1 cellular context compared by ENCODE assay signal in genomic region chr11:125568970-125569912, GRCh38.
TF ChIP-seq lines count a peak whose summit lies in the region.

TSS of gene EI24 (plus strand) at chr11:125569477. CDS start at chr11:125572528, 3,051 bp downstream.

TF ChIP-seq in HepG2, 621 proteins besides CTCF, POLR2A, EP300 and RAD21 (continued from another document and continues in another):
- no peak for TF ChIP-seq PRDM10 (CRISPR knock-in tag; IDR thresholded peaks at IDR 0.05; ENCODE audit: low read depth)
- no peak for TF ChIP-seq ZBTB43 (CRISPR knock-in tag; conservative IDR thresholded peaks at IDR 0.05)
- TF ChIP-seq ZNF160 (CRISPR knock-in tag; IDR thresholded peaks at IDR 0.05): 0 out of 2 replicates have a peak, but pooled peaks have one; percentile 7
- no peak for TF ChIP-seq TIGD3 (CRISPR knock-in tag; IDR thresholded peaks at IDR 0.05; ENCODE audit: borderline replicate concordance)
- no peak for TF ChIP-seq ZNF432 (CRISPR knock-in tag; IDR thresholded peaks at IDR 0.05; ENCODE audit: borderline replicate concordance)
- no peak for TF ChIP-seq GATAD2A (CRISPR knock-in tag; IDR thresholded peaks at IDR 0.05)
- no peak for TF ChIP-seq DDIT3 (CRISPR knock-in tag; IDR thresholded peaks at IDR 0.05)
- no peak for TF ChIP-seq SKI (IDR thresholded peaks at IDR 0.05; ENCODE audit: partially characterized antibody)
- no peak for TF ChIP-seq ZNF335 (CRISPR knock-in tag; IDR thresholded peaks at IDR 0.05)
- 0 out of 2 replicates have a peak, but pooled peaks have one; percentile 43 for TF ChIP-seq ZNF572 (CRISPR knock-in tag; IDR thresholded peaks at IDR 0.05)
- no peak for TF ChIP-seq ZNF207 (IDR thresholded peaks at IDR 0.05; ENCODE audit: borderline replicate concordance)
- no peak for TF ChIP-seq ZIK1 (CRISPR knock-in tag; IDR thresholded peaks at IDR 0.05; ENCODE audit: borderline replicate concordance, low read depth)
- peak; percentile 79 for TF ChIP-seq TOPORS (CRISPR knock-in tag; IDR thresholded peaks at IDR 0.05)
- peak; percentile 33; the same call in 1 of the 2 replicates for TF ChIP-seq PITX1 (CRISPR knock-in tag; IDR thresholded peaks at IDR 0.05)
- TF ChIP-seq ZNF350 (CRISPR knock-in tag; IDR thresholded peaks at IDR 0.05; ENCODE audit: borderline replicate concordance, low read depth): no peak
- TF ChIP-seq ZNF333 (CRISPR knock-in tag; IDR thresholded peaks at IDR 0.05; ENCODE audit: borderline replicate concordance): peak; percentile 44; the same call in 1 of the 2 replicates
- TF ChIP-seq, protein P1, sequence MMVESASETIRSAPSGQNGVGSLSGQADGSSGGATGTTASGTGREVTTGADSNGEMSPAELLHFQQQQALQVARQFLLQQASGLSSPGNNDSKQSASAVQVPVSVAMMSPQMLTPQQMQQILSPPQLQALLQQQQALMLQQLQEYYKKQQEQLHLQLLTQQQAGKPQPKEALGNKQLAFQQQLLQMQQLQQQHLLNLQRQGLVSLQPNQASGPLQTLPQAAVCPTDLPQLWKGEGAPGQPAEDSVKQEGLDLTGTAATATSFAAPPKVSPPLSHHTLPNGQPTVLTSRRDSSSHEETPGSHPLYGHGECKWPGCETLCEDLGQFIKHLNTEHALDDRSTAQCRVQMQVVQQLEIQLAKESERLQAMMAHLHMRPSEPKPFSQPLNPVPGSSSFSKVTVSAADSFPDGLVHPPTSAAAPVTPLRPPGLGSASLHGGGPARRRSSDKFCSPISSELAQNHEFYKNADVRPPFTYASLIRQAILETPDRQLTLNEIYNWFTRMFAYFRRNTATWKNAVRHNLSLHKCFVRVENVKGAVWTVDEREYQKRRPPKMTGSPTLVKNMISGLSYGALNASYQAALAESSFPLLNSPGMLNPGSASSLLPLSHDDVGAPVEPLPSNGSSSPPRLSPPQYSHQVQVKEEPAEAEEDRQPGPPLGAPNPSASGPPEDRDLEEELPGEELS (CRISPR knock-in tag; IDR thresholded peaks at IDR 0.05): peak; percentile 22; the same call in 1 of the 2 replicates
- TF ChIP-seq, protein P2, sequence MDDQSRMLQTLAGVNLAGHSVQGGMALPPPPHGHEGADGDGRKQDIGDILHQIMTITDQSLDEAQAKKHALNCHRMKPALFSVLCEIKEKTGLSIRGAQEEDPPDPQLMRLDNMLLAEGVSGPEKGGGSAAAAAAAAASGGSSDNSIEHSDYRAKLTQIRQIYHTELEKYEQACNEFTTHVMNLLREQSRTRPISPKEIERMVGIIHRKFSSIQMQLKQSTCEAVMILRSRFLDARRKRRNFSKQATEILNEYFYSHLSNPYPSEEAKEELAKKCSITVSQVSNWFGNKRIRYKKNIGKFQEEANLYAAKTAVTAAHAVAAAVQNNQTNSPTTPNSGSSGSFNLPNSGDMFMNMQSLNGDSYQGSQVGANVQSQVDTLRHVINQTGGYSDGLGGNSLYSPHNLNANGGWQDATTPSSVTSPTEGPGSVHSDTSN (CRISPR knock-in tag; IDR thresholded peaks at IDR 0.05; ENCODE audit: borderline replicate concordance): no peak
- TF ChIP-seq EEA1 (CRISPR knock-in tag; IDR thresholded peaks at IDR 0.05; ENCODE audit: borderline replicate concordance): 0 out of 2 replicates have a peak, but pooled peaks have one; percentile 53
- TF ChIP-seq ZEB1 (IDR thresholded peaks at IDR 0.05; ENCODE audit: insufficient replicate concordance, low read depth): no peak
- TF ChIP-seq, protein P3, sequence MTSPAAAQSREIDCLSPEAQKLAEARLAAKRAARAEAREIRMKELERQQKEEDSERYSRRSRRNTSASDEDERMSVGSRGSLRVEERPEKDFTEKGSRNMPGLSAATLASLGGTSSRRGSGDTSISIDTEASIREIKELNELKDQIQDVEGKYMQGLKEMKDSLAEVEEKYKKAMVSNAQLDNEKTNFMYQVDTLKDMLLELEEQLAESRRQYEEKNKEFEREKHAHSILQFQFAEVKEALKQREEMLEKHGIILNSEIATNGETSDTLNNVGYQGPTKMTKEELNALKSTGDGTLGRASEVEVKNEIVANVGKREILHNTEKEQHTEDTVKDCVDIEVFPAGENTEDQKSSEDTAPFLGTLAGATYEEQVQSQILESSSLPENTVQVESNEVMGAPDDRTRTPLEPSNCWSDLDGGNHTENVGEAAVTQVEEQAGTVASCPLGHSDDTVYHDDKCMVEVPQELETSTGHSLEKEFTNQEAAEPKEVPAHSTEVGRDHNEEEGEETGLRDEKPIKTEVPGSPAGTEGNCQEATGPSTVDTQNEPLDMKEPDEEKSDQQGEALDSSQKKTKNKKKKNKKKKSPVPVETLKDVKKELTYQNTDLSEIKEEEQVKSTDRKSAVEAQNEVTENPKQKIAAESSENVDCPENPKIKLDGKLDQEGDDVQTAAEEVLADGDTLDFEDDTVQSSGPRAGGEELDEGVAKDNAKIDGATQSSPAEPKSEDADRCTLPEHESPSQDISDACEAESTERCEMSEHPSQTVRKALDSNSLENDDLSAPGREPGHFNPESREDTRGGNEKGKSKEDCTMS (CRISPR knock-in tag; conservative IDR thresholded peaks at IDR 0.05): no peak
- no peak for TF ChIP-seq FUBP1 (CRISPR knock-in tag; IDR thresholded peaks at IDR 0.05; ENCODE audit: borderline replicate concordance)
- no peak for TF ChIP-seq ZNF569 (CRISPR knock-in tag; IDR thresholded peaks at IDR 0.05; ENCODE audit: borderline replicate concordance)
- 0 out of 2 replicates have a peak, but pooled peaks have one; percentile 14 for TF ChIP-seq ZNF501 (CRISPR knock-in tag; IDR thresholded peaks at IDR 0.05)
- TF ChIP-seq ZHX1 (CRISPR knock-in tag; IDR thresholded peaks at IDR 0.05; ENCODE audit: low read depth): 0 out of 2 replicates have a peak, but pooled peaks have one; percentile 50
- TF ChIP-seq, protein P4, sequence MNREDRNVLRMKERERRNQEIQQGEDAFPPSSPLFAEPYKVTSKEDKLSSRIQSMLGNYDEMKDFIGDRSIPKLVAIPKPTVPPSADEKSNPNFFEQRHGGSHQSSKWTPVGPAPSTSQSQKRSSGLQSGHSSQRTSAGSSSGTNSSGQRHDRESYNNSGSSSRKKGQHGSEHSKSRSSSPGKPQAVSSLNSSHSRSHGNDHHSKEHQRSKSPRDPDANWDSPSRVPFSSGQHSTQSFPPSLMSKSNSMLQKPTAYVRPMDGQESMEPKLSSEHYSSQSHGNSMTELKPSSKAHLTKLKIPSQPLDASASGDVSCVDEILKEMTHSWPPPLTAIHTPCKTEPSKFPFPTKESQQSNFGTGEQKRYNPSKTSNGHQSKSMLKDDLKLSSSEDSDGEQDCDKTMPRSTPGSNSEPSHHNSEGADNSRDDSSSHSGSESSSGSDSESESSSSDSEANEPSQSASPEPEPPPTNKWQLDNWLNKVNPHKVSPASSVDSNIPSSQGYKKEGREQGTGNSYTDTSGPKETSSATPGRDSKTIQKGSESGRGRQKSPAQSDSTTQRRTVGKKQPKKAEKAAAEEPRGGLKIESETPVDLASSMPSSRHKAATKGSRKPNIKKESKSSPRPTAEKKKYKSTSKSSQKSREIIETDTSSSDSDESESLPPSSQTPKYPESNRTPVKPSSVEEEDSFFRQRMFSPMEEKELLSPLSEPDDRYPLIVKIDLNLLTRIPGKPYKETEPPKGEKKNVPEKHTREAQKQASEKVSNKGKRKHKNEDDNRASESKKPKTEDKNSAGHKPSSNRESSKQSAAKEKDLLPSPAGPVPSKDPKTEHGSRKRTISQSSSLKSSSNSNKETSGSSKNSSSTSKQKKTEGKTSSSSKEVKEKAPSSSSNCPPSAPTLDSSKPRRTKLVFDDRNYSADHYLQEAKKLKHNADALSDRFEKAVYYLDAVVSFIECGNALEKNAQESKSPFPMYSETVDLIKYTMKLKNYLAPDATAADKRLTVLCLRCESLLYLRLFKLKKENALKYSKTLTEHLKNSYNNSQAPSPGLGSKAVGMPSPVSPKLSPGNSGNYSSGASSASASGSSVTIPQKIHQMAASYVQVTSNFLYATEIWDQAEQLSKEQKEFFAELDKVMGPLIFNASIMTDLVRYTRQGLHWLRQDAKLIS (CRISPR knock-in tag; IDR thresholded peaks at IDR 0.05): no peak
- TF ChIP-seq FIP1L1 (IDR thresholded peaks at IDR 0.05; ENCODE audit: borderline replicate concordance, insufficient read depth, low read depth, low read length): no peak
- no peak for TF ChIP-seq ZBTB20 (CRISPR knock-in tag; IDR thresholded peaks at IDR 0.05; ENCODE audit: borderline replicate concordance, low read depth)
